In the genomic region with DNA sequence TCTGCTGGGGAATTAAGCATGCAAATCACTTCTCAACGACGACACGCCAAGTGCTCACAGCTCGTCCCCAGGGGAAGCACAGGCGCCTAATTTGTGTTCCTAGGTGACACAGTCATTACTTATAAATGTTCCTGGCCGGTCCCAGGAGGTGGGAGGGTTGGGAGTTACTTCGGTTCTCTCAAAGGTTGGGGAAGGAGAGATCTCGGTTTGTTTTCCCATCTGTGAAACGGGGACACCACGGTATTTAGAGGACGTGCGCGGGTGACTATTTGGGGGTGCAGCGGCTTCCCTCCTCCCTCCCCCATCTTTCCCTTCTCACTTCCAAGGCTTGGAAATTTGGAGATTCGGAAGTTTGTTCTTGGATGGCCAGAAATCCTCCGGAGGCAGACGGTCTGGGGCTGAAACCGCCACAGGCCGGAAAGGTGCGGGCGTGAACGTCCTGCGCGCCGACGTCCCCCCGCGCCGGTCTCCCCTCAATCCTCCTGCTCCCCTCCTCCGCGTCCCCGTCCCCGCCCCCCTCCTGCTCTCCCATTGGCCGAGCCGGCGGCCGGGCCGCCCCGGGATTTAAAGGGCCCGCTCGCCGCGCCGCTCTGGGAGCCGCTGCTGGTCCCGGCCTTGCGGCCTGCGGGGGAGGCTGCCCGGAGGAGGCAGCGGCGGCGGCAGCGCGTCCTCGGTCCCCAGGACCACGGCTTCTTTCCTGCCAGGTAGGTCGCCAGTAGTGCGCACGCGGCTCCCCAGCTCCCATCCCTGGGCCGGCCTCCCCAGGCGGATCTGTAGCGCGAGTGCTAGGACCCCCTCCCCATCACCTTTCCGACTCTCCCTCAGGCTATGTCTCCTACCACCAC, we compare ENCODE assay signal across 8 cellular contexts. TPM values are rescaled to one million over a fixed set of nuclear protein-coding genes. Genes with fewer than 3 reads are reported as not detected.
A peak's percentile ranks its signal among the peaks of the same experiment; 100 is the strongest.
DNase-seq lines count a peak whose midpoint lies in the region; ATAC-seq lines count a peak whose summit lies in the region.

A gene (plus strand): TSS at position 593 of the 845 bp plus-strand sequence. CDS start 829 bp downstream, outside the sequence.

- H3K4me1 Mint-ChIP-seq in activated CD8-positive, alpha-beta T cell treated with anti-CD3 and anti-CD28 coated beads, Interleukin-2, amount 10 ng/mL, durations not matched to agents 7 days and 5 days (ENCODE audit: low read depth), result peaks cover 30% of the 10 kb centered on the region

- H2BK5ac ChIP-seq in mesenchymal stem cell (ENCODE audit: low read depth, low read length, poor library complexity, severe bottlenecking), result no peak within 1 kb of the TSS

- H3K36me3 Mint-ChIP-seq in activated CD8-positive, alpha-beta T cell treated with anti-CD3 and anti-CD28 coated beads, Interleukin-2, amount 10 ng/mL, durations not matched to agents 7 days and 5 days (ENCODE audit: low read depth), result peaks cover 18% of the 10 kb centered on the region

- CTCF ChIA-PET in activated CD8-positive, alpha-beta T cell treated with anti-CD3 and anti-CD28 coated beads, Interleukin-2, amount 10 ng/mL, durations not matched to agents 7 days and 5 days (lab: Charles Lee), result interaction anchor here (1.8 kb wide), 1 partner anchor 34 kb away, joined by 5 read pairs; no protein-coding TSS in a partner anchor

- H3K9me3 Mint-ChIP-seq in activated CD8-positive, alpha-beta T cell treated with anti-CD3 and anti-CD28 coated beads, Interleukin-2, amount 10 ng/mL, durations not matched to agents 7 days and 5 days (ENCODE audit: insufficient read depth), result no peaks in the 10 kb centered on the region

- peak; percentile 56 for ATAC-seq in HG03097 (IDR thresholded peaks at IDR 0.05; ENCODE audit: low FRiP score, unreplicated experiment)
- peak; percentile 96 for ATAC-seq in activated CD8-positive, alpha-beta T cell treated with anti-CD3 and anti-CD28 coated beads, Interleukin-2, amount 10 ng/mL, durations not matched to agents 7 days and 5 days

- peak within 1 kb of the TSS; percentile 77 to 84 for H3K4me3 ChIP-seq in mesenchymal stem cell (ENCODE audit: insufficient read depth in 1 of 2, low read depth in 1 of 2, low read length in 2 of 2)

- H2AFZ ChIP-seq in mesenchymal stem cell (ENCODE audit: low read depth, low read length), result peak within 1 kb of the TSS; percentile 1

- H3K27ac Mint-ChIP-seq in activated CD8-positive, alpha-beta T cell treated with anti-CD3 and anti-CD28 coated beads, Interleukin-2, amount 10 ng/mL, durations not matched to agents 7 days and 5 days, result peak within 1 kb of the TSS; percentile 85

- H3K9me3 ChIP-seq in mesenchymal stem cell (ENCODE audit: control insufficient read depth, low read length), result no peaks in the 10 kb centered on the region

- peak within 1 kb of the TSS in 1 of 2 experiments; percentile 24 for H3K4ac ChIP-seq in mesenchymal stem cell (ENCODE audit: low read depth in 1 of 2, low read length in 2 of 2)

- peak within 1 kb of the TSS; percentile 88 for H3K4me3 Mint-ChIP-seq in activated CD8-positive, alpha-beta T cell treated with anti-CD3 and anti-CD28 coated beads, Interleukin-2, amount 10 ng/mL, durations not matched to agents 7 days and 5 days

- peaks cover 0 to 12% of the 10 kb centered on the region in 2 experiments for H3K36me3 ChIP-seq in mesenchymal stem cell (ENCODE audit: control insufficient read depth in 1 of 2, insufficient read depth in 2 of 2, low read depth in 1 of 2, low read length in 2 of 2)

- no peak within 1 kb of the TSS for H2BK15ac ChIP-seq in mesenchymal stem cell (ENCODE audit: low read depth, poor library complexity, severe bottlenecking)

- peak within 1 kb of the TSS; percentile 85 for H4K8ac ChIP-seq in mesenchymal stem cell (ENCODE audit: low read length)

- peak within 1 kb of the TSS in 1 of 2 experiments; percentile 23 for H3K23ac ChIP-seq in mesenchymal stem cell (ENCODE audit: low read length in 2 of 2)

- H3K9ac ChIP-seq in mesenchymal stem cell (ENCODE audit: low read length), result peak within 1 kb of the TSS; percentile 86

- H3K27ac ChIP-seq in mesenchymal stem cell (ENCODE audit: low read length, poor library complexity, severe bottlenecking), result no peak within 1 kb of the TSS

- no peaks in the 10 kb centered on the region for H3K27me3 Mint-ChIP-seq in activated CD8-positive, alpha-beta T cell treated with anti-CD3 and anti-CD28 coated beads, Interleukin-2, amount 10 ng/mL, durations not matched to agents 7 days and 5 days (ENCODE audit: low read depth)

- H3K4me1 ChIP-seq in mesenchymal stem cell (ENCODE audit: control insufficient read depth, insufficient read depth, low read depth, low read length), result peaks cover 7% of the 10 kb centered on the region

- H2BK12ac ChIP-seq in mesenchymal stem cell (ENCODE audit: low read length in 2 of 2), result peak within 1 kb of the TSS in 1 of 2 experiments; percentile 54

- 1% methylated on average over 28 of the region's 65 CpGs for WGBS in mesenchymal stem cell

- H3K14ac ChIP-seq in mesenchymal stem cell (ENCODE audit: low read length in 2 of 2), result peak within 1 kb of the TSS in 1 of 2 experiments; percentile 87

- no peak within 1 kb of the TSS for H2BK120ac ChIP-seq in mesenchymal stem cell (ENCODE audit: low read depth, low read length)

- peak within 1 kb of the TSS; percentile 66 for H3K4me2 ChIP-seq in mesenchymal stem cell (ENCODE audit: low read length, poor library complexity, severe bottlenecking)

- peaks cover 0 to 5% of the 10 kb centered on the region in 2 experiments for H3K27me3 ChIP-seq in mesenchymal stem cell (ENCODE audit: control insufficient read depth in 1 of 2, insufficient read depth in 1 of 2, low read length in 2 of 2)

- H3K18ac ChIP-seq in mesenchymal stem cell (ENCODE audit: low read depth in 1 of 2, low read length in 2 of 2), result peak within 1 kb of the TSS; percentile 43 to 78

- no peak within 1 kb of the TSS for H2AK5ac ChIP-seq in mesenchymal stem cell (ENCODE audit: low read length, severe bottlenecking)

- no peaks in the 10 kb centered on the region for H3K79me1 ChIP-seq in mesenchymal stem cell (replicated peaks; ENCODE audit: low read length, poor library complexity, severe bottlenecking)

- POLR2A ChIA-PET in activated CD8-positive, alpha-beta T cell treated with anti-CD3 and anti-CD28 coated beads, Interleukin-2, amount 10 ng/mL, durations not matched to agents 7 days and 5 days (lab: Charles Lee), result interaction anchor here (0.8 kb wide), 1 partner anchor 46 kb away, joined by 3 read pairs; no protein-coding TSS in a partner anchor

- DNase-seq in SIG-M5 treated with dmso at 0.1 percent for 504 hours (lab: John Stamatoyannopoulos, UW; ENCODE audit: unreplicated experiment) (peak; percentile 64), SIG-M5 (lab: John Stamatoyannopoulos, UW) (no peak), NCI-H748 (lab: John Stamatoyannopoulos, UW; ENCODE audit: unreplicated experiment) (peak; percentile 78), mesenchymal stem cell (peak; percentile 57)
- DNase-seq in activated CD8-positive, alpha-beta T cell treated with anti-CD3 and anti-CD28 coated beads, Interleukin-2, amount 10 ng/mL, durations not matched to agents 7 days and 5 days, result peak; percentile 86
- peak; percentile 69 for DNase-seq in effector CD8-positive, alpha-beta T cell (lab: John Stamatoyannopoulos, UW)
- peak; percentile 66 for DNase-seq in stimulated activated CD8-positive, alpha-beta memory T cell treated with anti-CD3 and anti-CD28 coated beads, Interleukin-12 subunit alpha, Interleukin-12 subunit beta, amount 100 ng/mL, for 4 hours (ENCODE audit: low read depth)

- peak within 1 kb of the TSS; percentile 27 for H4K91ac ChIP-seq in mesenchymal stem cell (ENCODE audit: low read length)

RNA-seq across cellular contexts. Expression of the gene that starts here (rescaled TPM):
- total RNA-seq in activated CD8-positive, alpha-beta T cell treated with anti-CD3 and anti-CD28 coated beads, Interleukin-2, amount 10 ng/mL, durations not matched to agents 7 days and 5 days, result 10 to 100 TPM; 19.4 to 22.7 TPM
- 12.1 TPM for polyA plus RNA-seq in mesenchymal stem cell (2013, experiment 1 of 2)
- polyA plus RNA-seq in mesenchymal stem cell (2013, experiment 2 of 2), result 12.5 TPM
